8 cellular contexts compared by ENCODE assay signal in the genomic region with DNA sequence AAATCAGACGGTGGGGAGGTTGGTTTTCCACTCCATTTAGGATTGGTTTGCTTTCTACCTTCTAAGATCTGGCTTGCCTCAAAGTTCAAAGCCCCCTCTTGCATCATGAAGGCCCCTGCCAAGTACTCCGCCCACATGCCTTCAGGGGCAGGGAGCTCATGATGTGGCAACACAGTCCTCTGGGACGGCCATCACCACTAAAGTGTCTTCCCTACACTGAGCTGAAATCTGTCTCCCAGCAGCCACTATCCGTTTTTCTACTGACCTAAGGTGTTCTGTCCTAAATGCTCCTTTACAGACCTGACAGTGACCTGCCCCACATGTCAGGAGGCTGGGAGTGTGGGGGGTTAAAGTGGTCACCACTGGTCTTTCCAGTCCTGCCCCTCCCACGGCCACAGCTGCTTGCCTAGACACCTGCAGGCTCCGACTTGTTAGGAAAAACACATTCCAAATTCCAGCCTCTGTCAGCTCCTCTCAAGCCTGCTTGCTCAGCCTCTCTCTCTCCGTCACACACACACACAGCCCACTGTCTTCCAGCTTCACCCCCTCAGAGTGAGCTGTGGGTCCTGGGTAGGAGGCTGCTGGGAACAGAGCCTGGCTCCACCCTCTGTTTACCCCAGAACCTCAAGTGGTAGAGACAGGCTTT.
DNase-seq lines count a peak whose midpoint lies in the region; ATAC-seq, FAIRE-seq and TF ChIP-seq lines count a peak whose summit lies in the region.

No MANE protein-coding gene starts in this region.

- DNase-seq in EH (ENCODE audit: low read depth), result peak; percentile 69
- no peak for DNase-seq in NT2/D1 (ENCODE audit: low read depth, low spot score)
- DNase-seq in fibroblast of peridontal ligament (ENCODE audit: extremely low read depth), result peak; percentile 64
- DNase-seq in posterior cingulate gyrus, result peak; percentile 57 to 97 (median 72)
- DNase-seq in NCI-H1694 (lab: John Stamatoyannopoulos, UW), result no peak
- no peak for DNase-seq in NCI-H446 (lab: John Stamatoyannopoulos, UW)
- no peak for DNase-seq in H54 (ENCODE audit: insufficient read length, low spot score)

- H3K4me1 ChIP-seq in NT2/D1 (ENCODE audit: insufficient read depth, insufficient read length), result peaks cover 48% of the 10 kb centered on the region

- H3K36me3 ChIP-seq in NT2/D1 (ENCODE audit: insufficient read depth, insufficient read length, low read length), result peaks cover 28% of the 10 kb centered on the region

- ATAC-seq in GM21786 (IDR thresholded peaks at IDR 0.05; ENCODE audit: unreplicated experiment), result no peak

- no peak overlapping the region for H3K4me3 ChIP-seq in NT2/D1 (ENCODE audit: insufficient read length, low read depth)

- H3K9ac ChIP-seq in NT2/D1 (ENCODE audit: insufficient read length, low read depth), result peak overlapping the region; percentile 53

- no peak for FAIRE-seq in H54 (lab: Jason Lieb, UNC)

- no peaks in the 10 kb centered on the region for H3K9me3 ChIP-seq in NT2/D1 (ENCODE audit: insufficient read depth, low read length)

- TF ChIP-seq POLR2A in H54 (IDR thresholded peaks at IDR 0.05; ENCODE audit: low read depth, low read length), result no peak

- intact Hi-C loops in posterior cingulate gyrus (cut with DNase I), result no loop called here

- no peaks in the 10 kb centered on the region for H3K27me3 ChIP-seq in NT2/D1 (ENCODE audit: insufficient read depth, insufficient read length)

Comparison
In these comparisons a context has a peak if more than half of its experiments do, and no peak if none do; other contexts are left out.
1. DNase-seq: peak in EH (single experiment), fibroblast of peridontal ligament (single experiment) and posterior cingulate gyrus (10 of 10); none in NT2/D1 (single experiment), NCI-H1694 (single experiment), NCI-H446 (0 of 2) and H54 (single experiment).